Comparison of ENCODE assay signal across 9 cellular contexts in the genomic region with DNA sequence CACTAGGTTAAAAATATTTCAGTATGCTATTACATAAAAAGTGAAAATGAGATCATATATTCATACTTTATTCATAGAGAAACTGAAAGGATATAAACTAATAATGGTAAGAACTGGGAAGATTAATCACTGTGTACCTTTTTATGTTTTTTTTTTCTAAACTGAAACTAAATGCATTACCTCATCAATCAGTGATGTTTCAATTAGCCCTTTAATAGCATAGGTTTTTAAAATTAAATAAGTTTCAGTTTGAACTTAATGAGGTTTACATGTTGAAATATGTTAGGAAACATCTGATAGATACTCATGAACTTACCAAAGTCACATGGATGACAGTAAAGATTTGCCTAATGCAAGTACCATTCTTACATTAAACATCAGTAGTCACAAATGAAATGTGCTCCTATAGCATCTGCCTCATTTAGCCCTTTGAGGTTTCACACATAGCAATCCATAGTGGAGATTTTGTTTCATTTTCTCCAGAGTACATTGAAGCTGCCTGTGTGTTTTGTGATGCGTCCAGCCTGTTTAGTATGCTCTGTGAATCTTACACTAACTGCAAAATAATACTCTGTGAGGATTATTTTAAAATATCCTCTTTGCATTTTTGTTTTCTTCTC. TPM values are rescaled to one million over a fixed set of nuclear protein-coding genes. Genes with fewer than 3 reads are reported as not detected.
DNase-seq lines count a peak whose midpoint lies in the region; ATAC-seq and TF ChIP-seq lines count a peak whose summit lies in the region.
"Had no signal": no experiment of that assay in that cellular context is flagged by ENCODE, and none has a peak within 500 bp of the region (broad histone marks: within the 10 kb centered on the region; RNA-seq: fewer than 3 reads in every experiment).

No MANE protein-coding gene starts in this region.

- TF ChIP-seq CTCF in IMR-90 (conservative IDR thresholded peaks at IDR 0.05; ENCODE audit: low read depth, low read length) (no peak), gastroesophageal sphincter (IDR thresholded peaks at IDR 0.05) (no peak), upper lobe of left lung (IDR thresholded peaks at IDR 0.05) (no peak)

- H2BK120ac ChIP-seq in IMR-90 (ENCODE audit: low read depth, low read length), result no peak overlapping the region

- H2BK5ac ChIP-seq in IMR-90 (ENCODE audit: low read depth, low read length, poor library complexity, severe bottlenecking), result no peak overlapping the region

- no peak overlapping the region for H2AK9ac ChIP-seq in IMR-90 (replicated peaks; ENCODE audit: low read depth, low read length, poor library complexity)

- no peaks in the 10 kb centered on the region for H3K9me3 ChIP-seq in IMR-90 (ENCODE audit: control insufficient read depth, insufficient read depth, low read length)
- H3K9me3 ChIP-seq in gastroesophageal sphincter, result no peaks in the 10 kb centered on the region
- no peaks in the 10 kb centered on the region for H3K9me3 ChIP-seq in upper lobe of left lung

- DNase-seq in activated naive CD4-positive, alpha-beta T cell treated with anti-CD3 and anti-CD28 coated beads, Interleukin-2, amount 10 ng/mL, durations not matched to agents 7 days and 5 days, result no peak
- no peak for DNase-seq in activated naive CD4-positive, alpha-beta T cell treated with Interleukin-2 at 50 U/mL for 16 hours
- DNase-seq in IMR-90 (no peak), upper lobe of left lung (no peak), KG1 (lab: John Stamatoyannopoulos, UW) (no peak), COLO668 (lab: John Stamatoyannopoulos, UW; ENCODE audit: unreplicated experiment) (no peak)

- ATAC-seq in IMR-90 (ENCODE audit: low read depth) (peak; percentile 21; the same call in 1 of the 2 replicates), gastroesophageal sphincter (peak; percentile 22), upper lobe of left lung (ENCODE audit: low FRiP score in 2 of 2) (peak in 1 of 2 donors; percentile 27), GM19023 (IDR thresholded peaks at IDR 0.05; ENCODE audit: unreplicated experiment) (no peak)

- no peak overlapping the region for H4K91ac ChIP-seq in IMR-90 (ENCODE audit: insufficient read depth, low read depth, low read length)

- H3K4me3 Mint-ChIP-seq in activated naive CD4-positive, alpha-beta T cell treated with anti-CD3 and anti-CD28 coated beads, Interleukin-2, amount 10 ng/mL, durations not matched to agents 7 days and 5 days, result peak overlapping the region; percentile 36

- peaks cover 4% of the 10 kb centered on the region for H3K9me3 Mint-ChIP-seq in activated naive CD4-positive, alpha-beta T cell treated with anti-CD3 and anti-CD28 coated beads, Interleukin-2, amount 10 ng/mL, durations not matched to agents 7 days and 5 days

- H4K5ac ChIP-seq in IMR-90 (ENCODE audit: low read depth, low read length), result no peak overlapping the region

- H3K79me1 ChIP-seq in IMR-90 (ENCODE audit: low read depth in 1 of 2, low read length in 2 of 2), result peaks cover 3 to 35% of the 10 kb centered on the region in 2 experiments; a peak in 3 of 4 replicates

- POLR2A ChIA-PET in IMR-90 (lab: Charles Lee; ENCODE audit: unreplicated experiment), result no interaction called here

- peaks cover 6% of the 10 kb centered on the region for H3K9me1 ChIP-seq in IMR-90 (ENCODE audit: insufficient read depth, low read length)

- H3K23ac ChIP-seq in IMR-90 (ENCODE audit: low read depth, low read length), result no peak overlapping the region

- TF ChIP-seq EP300 in gastroesophageal sphincter (IDR thresholded peaks at IDR 0.05) (no peak), upper lobe of left lung (IDR thresholded peaks at IDR 0.05) (no peak)

- H3K18ac ChIP-seq in IMR-90 (ENCODE audit: low read depth, low read length), result no peak overlapping the region

- H4K8ac ChIP-seq in IMR-90 (ENCODE audit: low read depth in 2 of 2, low read length in 2 of 2), result no peak overlapping the region

- no TSS peak for BruUV-seq in IMR-90 (replicated peaks; lab: Mats Ljungman, UMichigan)

- WGBS in IMR-90 (ENCODE audit: extremely low coverage in 2 of 2, insufficient read length in 1 of 2), 2 experiments, result no CpG with 5 or more reads among the region's 1 CpG
- 31 to 38% methylated on average over 1 of the region's 1 CpG for WGBS in gastroesophageal sphincter (ENCODE audit: low coverage in 1 of 2), 2 donors
- WGBS in upper lobe of left lung, 2 donors, result 45 to 54% methylated on average over 1 of the region's 1 CpG

- TF ChIP-seq POLR2A in IMR-90 (IDR thresholded peaks at IDR 0.05; ENCODE audit: low read depth, low read length), result no peak
- TF ChIP-seq POLR2A in gastroesophageal sphincter (IDR thresholded peaks at IDR 0.05), result no peak
- TF ChIP-seq POLR2A in upper lobe of left lung (IDR thresholded peaks at IDR 0.05), result no peak

- H4K20me1 ChIP-seq in IMR-90 (ENCODE audit: insufficient read depth, low read length), result no peaks in the 10 kb centered on the region

- no peak overlapping the region for H2BK15ac ChIP-seq in IMR-90 (ENCODE audit: low read depth, low read length)

- H3K4me1 ChIP-seq in IMR-90 (ENCODE audit: control insufficient read depth, insufficient read depth, low read length) (peaks cover 7% of the 10 kb centered on the region), gastroesophageal sphincter (peaks cover 3 to 59% (median 25%) of the 10 kb centered on the region in 3 donors), upper lobe of left lung (peaks cover 38 to 68% (median 52%) of the 10 kb centered on the region in 4 donors)
- H3K4me1 ChIP-seq: parathyroid adenoma had no signal

- H3K9ac ChIP-seq in IMR-90 (ENCODE audit: low read depth, low read length), result peak overlapping the region; percentile 29; the same call in 1 of the 2 replicates
- H3K9ac ChIP-seq: parathyroid adenoma had no signal

- no peaks in the 10 kb centered on the region for H3K27me3 ChIP-seq in IMR-90 (ENCODE audit: control insufficient read depth, insufficient read depth, low read length)
- no peaks in the 10 kb centered on the region for H3K27me3 ChIP-seq in gastroesophageal sphincter
- H3K27me3 ChIP-seq in upper lobe of left lung, result no peaks in the 10 kb centered on the region

- peak overlapping the region; percentile 58 for H3K4me2 ChIP-seq in IMR-90 (ENCODE audit: low read depth, low read length)

- H3K27ac ChIP-seq in IMR-90 (ENCODE audit: insufficient read depth, low read length) (no peak overlapping the region), gastroesophageal sphincter (peak overlapping the region in 3 of 4 donors; percentile 18 to 65 (median 37)), upper lobe of left lung (peak overlapping the region; percentile 57 to 72 (median 66))
- H3K27ac ChIP-seq: parathyroid adenoma had no signal

- CTCF ChIA-PET in activated naive CD4-positive, alpha-beta T cell treated with anti-CD3 and anti-CD28 coated beads, Interleukin-2, amount 10 ng/mL, durations not matched to agents 7 days and 5 days (lab: Charles Lee), result interaction anchor here (0.7 to 1.7 kb wide), 2 partner anchors 44 to 93 kb away, joined by 4 to 5 read pairs; no protein-coding TSS in a partner anchor
- CTCF ChIA-PET in IMR-90 (lab: Yijun Ruan, JAX), result no interaction called here

- no peaks in the 10 kb centered on the region for H3K27me3 Mint-ChIP-seq in activated naive CD4-positive, alpha-beta T cell treated with anti-CD3 and anti-CD28 coated beads, Interleukin-2, amount 10 ng/mL, durations not matched to agents 7 days and 5 days

- H3K4me3 ChIP-seq in IMR-90 (ENCODE audit: insufficient read depth, low read depth, low read length) (no peak overlapping the region), gastroesophageal sphincter (no peak overlapping the region), upper lobe of left lung (peak overlapping the region in 1 of 4 donors; percentile 20)

- H3K27ac Mint-ChIP-seq in activated naive CD4-positive, alpha-beta T cell treated with anti-CD3 and anti-CD28 coated beads, Interleukin-2, amount 10 ng/mL, durations not matched to agents 7 days and 5 days, result peak overlapping the region; percentile 79

- H2AK5ac ChIP-seq in IMR-90 (ENCODE audit: low read depth, low read length), result no peak overlapping the region

- dilution Hi-C loops in IMR-90 (cut with HindIII; ENCODE audit: low sequenced_read_pairs, unreplicated experiment), result no loop called here

- no peak overlapping the region for H3K56ac ChIP-seq in IMR-90 (ENCODE audit: extremely low read depth, insufficient read depth, low read length)

- no peak overlapping the region for H2BK20ac ChIP-seq in IMR-90 (ENCODE audit: low read depth, low read length)

- no peak for TF ChIP-seq RAD21 in IMR-90 (IDR thresholded peaks at IDR 0.05; ENCODE audit: low read length)

- in situ Hi-C loops in IMR-90 (cut with MboI; ENCODE audit: low sequenced_read_pairs), result no loop called here

- intact Hi-C loops in IMR-90 (cut with micrococcal nuclease), result no loop called here

- H3K4ac ChIP-seq in IMR-90 (ENCODE audit: low read depth, low read length), result no peak overlapping the region

- no peak overlapping the region for H2AFZ ChIP-seq in IMR-90 (replicated peaks; ENCODE audit: low read length, poor library complexity)
- H2AFZ ChIP-seq: parathyroid adenoma had no signal

- H3K4me1 Mint-ChIP-seq in activated naive CD4-positive, alpha-beta T cell treated with anti-CD3 and anti-CD28 coated beads, Interleukin-2, amount 10 ng/mL, durations not matched to agents 7 days and 5 days, result peaks cover 64% of the 10 kb centered on the region

- H3K36me3 ChIP-seq in IMR-90 (ENCODE audit: control insufficient read depth, insufficient read depth, low read length) (no peaks in the 10 kb centered on the region), gastroesophageal sphincter (no peaks in the 10 kb centered on the region), upper lobe of left lung (no peaks in the 10 kb centered on the region)

- H3K14ac ChIP-seq in IMR-90 (replicated peaks; ENCODE audit: low read depth, low read length), result no peak overlapping the region

- peaks cover 16% of the 10 kb centered on the region for H3K36me3 Mint-ChIP-seq in activated naive CD4-positive, alpha-beta T cell treated with anti-CD3 and anti-CD28 coated beads, Interleukin-2, amount 10 ng/mL, durations not matched to agents 7 days and 5 days

TF ChIP-seq in IMR-90, 13 proteins besides CTCF, POLR2A, EP300 and RAD21 (continues in another document):
- TF ChIP-seq BHLHE40 (IDR thresholded peaks at IDR 0.05; ENCODE audit: low read depth, low read length) (no peak), MXI1 (IDR thresholded peaks at IDR 0.05; ENCODE audit: borderline replicate concordance, low read depth, low read length) (no peak), SMC3 (IDR thresholded peaks at IDR 0.05; ENCODE audit: low read depth, low read length) (no peak)

RNA-seq across cellular contexts. Expression of gene MAPRE2, which starts 8.9 kb away (rescaled TPM):
- 23.8 and 24.2 TPM in 2 replicates for total RNA-seq in IMR-90 (2012; rRNA removed)
- 18.4 and 19.6 TPM in 2 replicates for polyA plus RNA-seq in IMR-90 (2012; rRNA removed)
- polyA plus RNA-seq in IMR-90 (2012; cell fraction: cytosol; rRNA removed), result 8.2 and 8.5 TPM in 2 replicates
- 4.3 and 13.4 TPM in 2 replicates for polyA plus RNA-seq in IMR-90 (2012; cell fraction: nucleus; rRNA removed; ENCODE audit: low replicate concordance)
- total RNA-seq in gastroesophageal sphincter, result 10 to 100 TPM; 22.9 to 39.2 (median 35.8) TPM
- 10 to 100 TPM; 21.2 to 35.5 (median 27.8) TPM for total RNA-seq in upper lobe of left lung
